In genomic region chr3:75643031-75643800, GRCh38 we compare ENCODE assay signal across 10 cellular contexts. TPM values are rescaled to one million over a fixed set of nuclear protein-coding genes. Genes with fewer than 3 reads are reported as not detected.
DNase-seq lines count a peak whose midpoint lies in the region; ATAC-seq and TF ChIP-seq lines count a peak whose summit lies in the region.
"Not testable (repeated sequence)": the region's sequence is repeated elsewhere in the genome, so short reads cannot be mapped to it uniquely, and the experiment has no call there.
"Had no signal": no experiment of that assay in that cellular context is flagged by ENCODE, and none has a peak within 500 bp of the region (broad histone marks: within the 10 kb centered on the region; RNA-seq: fewer than 3 reads in every experiment).

No MANE protein-coding gene starts in this region.

- not testable (repeated sequence) for H3K27ac ChIP-seq in RWPE1; endodermal cell (ENCODE audit: low read depth, low read length); parathyroid adenoma

- not testable (repeated sequence) for H3K27me3 Mint-ChIP-seq in activated naive CD8-positive, alpha-beta T cell; endodermal cell (ENCODE audit: insufficient read depth)

- peak; percentile 23 for DNase-seq in A172 (ENCODE audit: low spot score)
- DNase-seq in EL: peak; percentile 48
- not testable (repeated sequence) for DNase-seq in RWPE1 (ENCODE audit: low spot score); kidney epithelial cell (ENCODE audit: low read depth)
- peak; percentile 60 for DNase-seq in endodermal cell

- POLR2A ChIA-PET in RWPE1 (lab: Yijun Ruan, JAX; ENCODE audit: low non-redundant PET): not testable (repeated sequence)

- TF ChIP-seq CTCF in RWPE1 (conservative IDR thresholded peaks at IDR 0.05; ENCODE audit: low read depth): peak; percentile 52
- TF ChIP-seq CTCF in endodermal cell (conservative IDR thresholded peaks at IDR 0.05): peak; percentile 77
- TF ChIP-seq CTCF in kidney epithelial cell (IDR thresholded peaks at IDR 0.05; ENCODE audit: insufficient read depth, low read length, poor library complexity, severe bottlenecking): peak; percentile 21
- peak; percentile 66 for TF ChIP-seq CTCF in parathyroid adenoma (IDR thresholded peaks at IDR 0.05)

- H3K27ac Mint-ChIP-seq in activated naive CD8-positive, alpha-beta T cell: not testable (repeated sequence)
- peak overlapping the region; percentile 39 for H3K27ac Mint-ChIP-seq in endodermal cell

- H3K4me1 ChIP-seq in endodermal cell (ENCODE audit: control insufficient read depth, insufficient read depth, low read length); parathyroid adenoma: not testable (repeated sequence)

- H3K9me3 ChIP-seq in endodermal cell (ENCODE audit: control insufficient read depth, low read length); parathyroid adenoma (ENCODE audit: control insufficient read depth, low read length): not testable (repeated sequence)

- H3K4me2 ChIP-seq in parathyroid adenoma (ENCODE audit: low read length): peak overlapping the region; percentile 45

- CTCF ChIA-PET in RWPE1 (lab: Yijun Ruan, JAX): not testable (repeated sequence)

- peak overlapping the region; percentile 83 for H3K4me3 Mint-ChIP-seq in activated naive CD8-positive, alpha-beta T cell
- not testable (repeated sequence) for H3K4me3 Mint-ChIP-seq in endodermal cell

- H3K27me3 ChIP-seq in endodermal cell (ENCODE audit: control insufficient read depth, insufficient read depth, low read length, poor library complexity, severe bottlenecking); kidney epithelial cell (ENCODE audit: control insufficient read depth, insufficient read depth, low read length); parathyroid adenoma (ENCODE audit: control insufficient read depth, insufficient read depth, low read length): not testable (repeated sequence)

- not testable (repeated sequence) for H3K9me3 Mint-ChIP-seq in activated naive CD8-positive, alpha-beta T cell (ENCODE audit: low read depth); endodermal cell

- not testable (repeated sequence) for H3K36me3 Mint-ChIP-seq in activated naive CD8-positive, alpha-beta T cell; endodermal cell (ENCODE audit: low read depth)

- not testable (repeated sequence) for H3K79me2 ChIP-seq in parathyroid adenoma

- not testable (repeated sequence) for H2AFZ ChIP-seq in parathyroid adenoma

- ATAC-seq in HG02798 (IDR thresholded peaks at IDR 0.05; ENCODE audit: poor library complexity, unreplicated experiment): peak; percentile 48

- H3K4me1 Mint-ChIP-seq in activated naive CD8-positive, alpha-beta T cell (ENCODE audit: low read depth): peaks cover 24% of the 10 kb centered on the region
- H3K4me1 Mint-ChIP-seq in endodermal cell: peaks cover 38% of the 10 kb centered on the region

- not testable (repeated sequence) for H3K36me3 ChIP-seq in endodermal cell (ENCODE audit: control insufficient read depth, insufficient read depth, low read length); kidney epithelial cell (ENCODE audit: control insufficient read depth, insufficient read depth, low read length); parathyroid adenoma (ENCODE audit: control insufficient read depth, insufficient read depth, low read length)

- WGBS in endodermal cell (ENCODE audit: insufficient coverage in 1 of 2, insufficient read length in 1 of 2), 2 experiments: 25 to 26% methylated on average over 11 to 20 of the region's 20 CpGs

- not testable (repeated sequence) for H3K9ac ChIP-seq in endodermal cell (ENCODE audit: extremely low read depth, low read length, poor library complexity, severe bottlenecking); parathyroid adenoma

- not testable (repeated sequence) for H3K4me3 ChIP-seq in endodermal cell (ENCODE audit: low read length); kidney epithelial cell (ENCODE audit: low read depth, low read length); parathyroid adenoma (ENCODE audit: low read depth, low read length)

RNA-seq across cellular contexts. Expression of gene FRG2C, which starts 20.9 kb away (rescaled TPM):
- total RNA-seq in A172 (2014; rRNA removed; shearing (Covaris generic)): not detected in 2 replicates
- total RNA-seq in endodermal cell (under 1 TPM in 1 of 2 donors, not detected in 1; 0.13 TPM), kidney epithelial cell (not detected in 2 replicates)
- not detected for polyA plus RNA-seq in endodermal cell (2013, experiment 1 of 2)
- not detected for polyA plus RNA-seq in endodermal cell (2013, experiment 2 of 2)
- total RNA-seq: Right ventricle myocardium inferior, sigmoid colon had no signal
- polyA plus RNA-seq: sigmoid colon had no signal

Comparison
In these comparisons a context has a peak if more than half of its experiments do, and no peak if none do; other contexts are left out.
1. CTCF ChIP-seq: peak in every context shown above with its lines; median percentile 77 in endodermal cell; 66 in parathyroid adenoma; 52 in RWPE1; 21 in kidney epithelial cell.